ENCODE assay signal across 8 cellular contexts in genomic region chr17:74210191-74211140, GRCh38. TPM values are rescaled to one million over a fixed set of nuclear protein-coding genes. Genes with fewer than 3 reads are reported as not detected.
DNase-seq lines count a peak whose midpoint lies in the region; ATAC-seq and TF ChIP-seq lines count a peak whose summit lies in the region.

No MANE protein-coding gene starts in this region.

- peaks cover 48% of the 10 kb centered on the region for H3K4me1 Mint-ChIP-seq in endodermal cell

- H3K9me3 ChIP-seq in endodermal cell (ENCODE audit: control insufficient read depth, low read length) (no peaks in the 10 kb centered on the region), mucosa of descending colon (no peaks in the 10 kb centered on the region)

- H3K27ac ChIP-seq in endodermal cell (ENCODE audit: low read depth, low read length), result peak overlapping the region; percentile 98

- WGBS in endodermal cell (ENCODE audit: insufficient coverage in 1 of 2, insufficient read length in 1 of 2), 2 experiments, result 60 to 63% methylated on average over 14 to 18 of the region's 18 CpGs
- 35 to 39% methylated on average over 17 to 18 of the region's 18 CpGs for WGBS in lower leg skin, 2 donors

- peak overlapping the region; percentile 56 for H3K4me3 Mint-ChIP-seq in endodermal cell

- peaks cover 45% of the 10 kb centered on the region for H3K36me3 Mint-ChIP-seq in endodermal cell (ENCODE audit: low read depth)

- H3K36me3 ChIP-seq in endodermal cell (ENCODE audit: control insufficient read depth, insufficient read depth, low read length) (peaks cover 56% of the 10 kb centered on the region), mucosa of descending colon (ENCODE audit: low read depth) (no peaks in the 10 kb centered on the region)

- peak overlapping the region; percentile 92 for H3K27ac Mint-ChIP-seq in endodermal cell

- intact Hi-C loops in mucosa of descending colon (cut with DNase I, micrococcal nuclease) (no loop called here), lower leg skin (cut with DNase I; ENCODE audit: low total_unique reads) (loop anchor here (10.0 kb wide), 1 partner anchor 154 kb away; the partner anchor contains the start of genes BTBD17 and GPR142)

- ATAC-seq in mucosa of descending colon, result peak; percentile 53

- H3K27me3 Mint-ChIP-seq in endodermal cell (ENCODE audit: insufficient read depth), result peaks cover 35% of the 10 kb centered on the region

- H3K4me3 ChIP-seq in endodermal cell (ENCODE audit: low read length) (peak overlapping the region; percentile 44), mucosa of descending colon (no peak overlapping the region), lower leg skin (ENCODE audit: low read depth, poor library complexity, severe bottlenecking) (no peak overlapping the region)

- TF ChIP-seq POLR2A in lower leg skin (IDR thresholded peaks at IDR 0.05), result no peak

- peak in 12 of 14 donors; percentile 41 to 86 (median 75) for DNase-seq in C1 segment of cervical spinal cord (lab: John Stamatoyannopoulos, UW)
- peak; percentile 85 for DNase-seq in GM20000 (ENCODE audit: low spot score)
- peak; percentile 53 for DNase-seq in NOMO-1 treated with DMSO at 0.1 percent for 48 hours (lab: John Stamatoyannopoulos, UW; ENCODE audit: unreplicated experiment)
- peak; percentile 79 for DNase-seq in activated CD8-positive, alpha-beta memory T cell treated with anti-CD3 and anti-CD28 coated beads, Interleukin-2, amount 50 U/mL, for 4 hours
- peak; percentile 94 for DNase-seq in endodermal cell
- peak in 2 of 3 donors; percentile 78 to 80 for DNase-seq in mucosa of descending colon
- DNase-seq in stimulated activated CD8-positive, alpha-beta memory T cell treated with anti-CD3 and anti-CD28 coated beads, Interleukin-4, amount 100 ng/mL, for 48 hours, result peak; percentile 87
- no peak for DNase-seq in lower leg skin (ENCODE audit: low spot score in 2 of 2)

- H3K9ac ChIP-seq in endodermal cell (ENCODE audit: extremely low read depth, low read length, poor library complexity, severe bottlenecking), result peak overlapping the region; percentile 23

- no peaks in the 10 kb centered on the region for H3K9me3 Mint-ChIP-seq in endodermal cell

- H3K27me3 ChIP-seq in endodermal cell (ENCODE audit: control insufficient read depth, insufficient read depth, low read length, poor library complexity, severe bottlenecking), result peaks cover 31% of the 10 kb centered on the region

- H3K4me1 ChIP-seq in endodermal cell (ENCODE audit: control insufficient read depth, insufficient read depth, low read length), result peaks cover 20% of the 10 kb centered on the region
- H3K4me1 ChIP-seq in mucosa of descending colon (ENCODE audit: low read depth), result peaks cover 39% of the 10 kb centered on the region

- TF ChIP-seq CTCF in GM20000 (IDR thresholded peaks at IDR 0.05; ENCODE audit: extremely low read depth, missing control alignments) (peak; percentile 77), endodermal cell (conservative IDR thresholded peaks at IDR 0.05) (peak; percentile 99), mucosa of descending colon (IDR thresholded peaks at IDR 0.05) (peak; percentile 78), lower leg skin (IDR thresholded peaks at IDR 0.05) (peak in 1 of 3 donors; percentile 52)

RNA-seq across cellular contexts. Expression of gene TTYH2, which starts 2.9 kb away (rescaled TPM):
- 1 to 10 TPM; 1.2 to 1.6 TPM for total RNA-seq in endodermal cell
- 20.3 TPM for polyA plus RNA-seq in endodermal cell (2013, experiment 1 of 2)
- 18.3 TPM for polyA plus RNA-seq in endodermal cell (2013, experiment 2 of 2)
- 1 to 10 TPM; 2.5 to 9.1 (median 3.1) TPM for total RNA-seq in mucosa of descending colon
- 10 to 100 TPM in 2 of 4 donors, 1 to 10 TPM in 2; 4.3 to 12.7 (median 8.6) TPM for total RNA-seq in lower leg skin

RNA-seq across cellular contexts. Expression of gene RPL38, which starts 7.0 kb away (rescaled TPM):
- total RNA-seq in endodermal cell, result 1,000 to 10,000 TPM; 1,155 to 1,199 TPM
- 1,898 TPM for polyA plus RNA-seq in endodermal cell (2013, experiment 1 of 2)
- 1,809 TPM for polyA plus RNA-seq in endodermal cell (2013, experiment 2 of 2)
- 100 to 1,000 TPM; 617 to 705 (median 692) TPM for total RNA-seq in mucosa of descending colon
- 1,000 to 10,000 TPM in 2 of 4 donors, 100 to 1,000 TPM in 2; 618 to 1,333 (median 950) TPM for total RNA-seq in lower leg skin

Comparison
In these comparisons a context has a peak if more than half of its experiments do, and no peak if none do; other contexts are left out.
1. DNase-seq: peak in C1 segment of cervical spinal cord (12 of 14), GM20000 (single experiment), NOMO-1 treated with DMSO at 0.1 percent for 48 hours (single experiment), activated CD8-positive, alpha-beta memory T cell treated with anti-CD3 and anti-CD28 coated beads, Interleukin-2, amount 50 U/mL, for 4 hours (single experiment), endodermal cell (single experiment), mucosa of descending colon (2 of 3) and stimulated activated CD8-positive, alpha-beta memory T cell treated with anti-CD3 and anti-CD28 coated beads, Interleukin-4, amount 100 ng/mL, for 48 hours (single experiment); none in lower leg skin (0 of 2).